Comparison of ENCODE assay signal across 20 cellular contexts in genomic region chr14:55553791-55554190, GRCh38. TPM values are rescaled to one million over a fixed set of nuclear protein-coding genes. Genes with fewer than 3 reads are reported as not detected.
A peak's percentile ranks its signal among the peaks of the same experiment; 100 is the strongest.
DNase-seq lines count a peak whose midpoint lies in the region; ATAC-seq and TF ChIP-seq lines count a peak whose summit lies in the region.
"Had no signal": no experiment of that assay in that cellular context is flagged by ENCODE, and none has a peak within 500 bp of the region (broad histone marks: within the 10 kb centered on the region; RNA-seq: fewer than 3 reads in every experiment).

No MANE protein-coding gene starts in this region.

- H3K4me3 Mint-ChIP-seq in MCF 10A (ENCODE audit: unreplicated experiment) = no peak overlapping the region
- H3K4me3 Mint-ChIP-seq in H9 = no peak overlapping the region
- H3K4me3 Mint-ChIP-seq: CD14-positive monocyte, HFFc6 had no signal

- CTCF ChIA-PET in MCF 10A (lab: Yijun Ruan, JAX) = interaction anchor here (0.6 kb wide), 1 partner anchor 124 kb away, joined by 3 read pairs; no protein-coding TSS in a partner anchor

- no peak overlapping the region for H2BK5ac ChIP-seq in H9 (ENCODE audit: insufficient read length, low read length)

- H3K27me3 ChIP-seq in breast epithelium = no peaks in the 10 kb centered on the region
- no peaks in the 10 kb centered on the region for H3K27me3 ChIP-seq in RWPE2 (ENCODE audit: insufficient read depth, poor library complexity, severe bottlenecking)
- H3K27me3 ChIP-seq in H9 (ENCODE audit: insufficient read depth, low read length) = no peaks in the 10 kb centered on the region
- H3K27me3 ChIP-seq: SJCRH30 had no signal

- H3K9me3 ChIP-seq in breast epithelium = peaks cover 4 to 11% of the 10 kb centered on the region in 2 donors
- H3K9me3 ChIP-seq in RWPE2 (ENCODE audit: severe bottlenecking) = no peaks in the 10 kb centered on the region
- H3K9me3 ChIP-seq in H9 (ENCODE audit: control insufficient read depth, low read depth, low read length) = no peaks in the 10 kb centered on the region

- intact Hi-C loops in MCF 10A (cut with micrococcal nuclease) = no loop called here
- intact Hi-C loops in breast epithelium (cut with DNase I; ENCODE audit: low total_unique reads) = no loop called here

- no peaks in the 10 kb centered on the region for H3K79me1 ChIP-seq in H9 (ENCODE audit: insufficient read depth, low read depth, low read length, poor library complexity, severe bottlenecking)

- POLR2A ChIA-PET in MCF 10A (lab: Yijun Ruan, JAX) = interaction anchor here (1.0 to 1.9 kb wide), 3 partner anchors 12 to 47 kb away, joined by 3 to 7 read pairs (median 4); no protein-coding TSS in a partner anchor

- no TSS peak for BruUV-seq in MCF 10A (replicated peaks; lab: Mats Ljungman, UMichigan)

- H3K4me1 ChIP-seq in breast epithelium = peaks cover 0 to 4% of the 10 kb centered on the region in 2 donors
- H3K4me1 ChIP-seq in RWPE2 (ENCODE audit: insufficient read depth, poor library complexity, severe bottlenecking) = peaks cover 12% of the 10 kb centered on the region
- no peaks in the 10 kb centered on the region for H3K4me1 ChIP-seq in H9 (ENCODE audit: insufficient read depth, low read length)

- no peak overlapping the region for H2BK15ac ChIP-seq in H9 (ENCODE audit: low read depth, low read length)

- H4K5ac ChIP-seq in H9 (ENCODE audit: insufficient read length, low read depth, low read length) = no peak overlapping the region

- H3K4me2 ChIP-seq in H9 (ENCODE audit: insufficient read depth, insufficient read length, low read length) = no peak overlapping the region

- DNase-seq in MCF 10A (ENCODE audit: unreplicated experiment) = peak; percentile 71
- no peak for DNase-seq in breast epithelium (ENCODE audit: low spot score in 2 of 2)
- no peak for DNase-seq in RWPE2 (ENCODE audit: low spot score)
- DNase-seq in fibroblast of mammary gland (ENCODE audit: low read depth) = peak; percentile 26
- DNase-seq in H9 = no peak
- DNase-seq in pons (ENCODE audit: low spot score) = no peak
- DNase-seq: HFFc6; Karpas-422; NCI-H1105 treated with DMSO at 0.1 percent for 48 hours; NCI-H1694; NCI-H2081 treated with DMSO at 0.1 percent for 48 hours; NCI-H510A; NCI-H748 treated with DMSO at 0.1 percent for 48 hours; NK-92 treated with Interleukin-12 subunit alpha and Interleukin-12 subunit beta, amount 100 ng/mL, for 24 hours; RPMI8226; SJCRH30 had no signal

- no peak overlapping the region for H4K8ac ChIP-seq in H9 (replicated peaks; ENCODE audit: insufficient read length, low read depth, low read length)

- H3K23ac ChIP-seq in H9 (ENCODE audit: insufficient read length, low read depth, low read length) = no peak overlapping the region

- H2BK20ac ChIP-seq in H9 (ENCODE audit: low read depth, low read length, poor library complexity, severe bottlenecking) = no peak overlapping the region

- no peak overlapping the region for H2BK12ac ChIP-seq in H9 (ENCODE audit: insufficient read length, low read depth, low read length)

- H3K36me3 Mint-ChIP-seq in MCF 10A (ENCODE audit: insufficient read depth, unreplicated experiment) = no peaks in the 10 kb centered on the region
- no peaks in the 10 kb centered on the region; a peak in 1 of 7 replicates for H3K36me3 Mint-ChIP-seq in H9 (ENCODE audit: insufficient read depth in 1 of 3, low read depth in 3 of 3)
- H3K36me3 Mint-ChIP-seq: CD14-positive monocyte had no signal

- H3K56ac ChIP-seq in H9 (ENCODE audit: insufficient read length, low read depth, low read length) = no peak overlapping the region

- TF ChIP-seq CTCF in MCF 10A (IDR thresholded peaks at IDR 0.05; ENCODE audit: unreplicated experiment) (no peak), breast epithelium (IDR thresholded peaks at IDR 0.05) (no peak), RWPE2 (IDR thresholded peaks at IDR 0.05; ENCODE audit: poor library complexity, severe bottlenecking) (no peak), fibroblast of mammary gland (conservative IDR thresholded peaks at IDR 0.05; ENCODE audit: control insufficient read depth, insufficient read depth, low read depth, low read length) (no peak), H9 (conservative IDR thresholded peaks at IDR 0.05) (no peak)

- H3K27me3 Mint-ChIP-seq in MCF 10A (ENCODE audit: insufficient read depth, unreplicated experiment) = no peaks in the 10 kb centered on the region
- H3K27me3 Mint-ChIP-seq in H9 (ENCODE audit: low read depth) = no peaks in the 10 kb centered on the region

- H3K36me3 ChIP-seq in breast epithelium (no peaks in the 10 kb centered on the region), RWPE2 (ENCODE audit: low read depth) (no peaks in the 10 kb centered on the region; the same call in 1 of the 2 replicates)
- H3K36me3 ChIP-seq: SJCRH30 had no signal

- no peak overlapping the region for H2BK120ac ChIP-seq in H9 (ENCODE audit: low read depth, low read length, poor library complexity, severe bottlenecking)

- no peaks in the 10 kb centered on the region for H4K20me1 ChIP-seq in H9 (ENCODE audit: control insufficient read depth, insufficient read depth, insufficient read length)

- no peak overlapping the region for H3K4ac ChIP-seq in H9 (ENCODE audit: low read depth, low read length)

- H2AFZ ChIP-seq in H9 (ENCODE audit: low read length) = no peak overlapping the region

- no peak overlapping the region for H3K27ac ChIP-seq in breast epithelium
- no peak overlapping the region for H3K27ac ChIP-seq in RWPE2 (ENCODE audit: poor library complexity, severe bottlenecking)
- no peak overlapping the region for H3K27ac ChIP-seq in H9 (ENCODE audit: insufficient read length, low read depth, low read length)
- H3K27ac ChIP-seq: 22Rv1, SJCRH30 had no signal

- H2AK5ac ChIP-seq in H9 (ENCODE audit: insufficient read length, low read length) = no peak overlapping the region

- peaks cover 27% of the 10 kb centered on the region for H3K4me1 Mint-ChIP-seq in MCF 10A (ENCODE audit: insufficient read depth, unreplicated experiment)
- H3K4me1 Mint-ChIP-seq in H9 = no peaks in the 10 kb centered on the region; a peak in 2 of 4 replicates
- H3K4me1 Mint-ChIP-seq: CD14-positive monocyte had no signal

- no peaks in the 10 kb centered on the region for H3K79me2 ChIP-seq in H9 (ENCODE audit: insufficient read depth, low read length)

- no peaks in the 10 kb centered on the region for H3K23me2 ChIP-seq in H9 (ENCODE audit: insufficient read length, low read depth, low read length, poor library complexity, severe bottlenecking)

- no peak overlapping the region for H4K91ac ChIP-seq in H9 (ENCODE audit: insufficient read length, low read depth, low read length)

- peak; percentile 42; the same call in 1 of the 3 replicates for ATAC-seq in RWPE2 (ENCODE audit: low read depth)
- ATAC-seq in HG03097 (IDR thresholded peaks at IDR 0.05; ENCODE audit: low FRiP score, unreplicated experiment) = no peak
- ATAC-seq in GM19351 (IDR thresholded peaks at IDR 0.05; ENCODE audit: unreplicated experiment) = no peak

- WGBS in H9 (ENCODE audit: extremely low coverage, insufficient read length, low lambda C conversion rate) = no CpG with 5 or more reads among the region's 2 CpGs

- no peak overlapping the region for H3K18ac ChIP-seq in H9 (ENCODE audit: insufficient read length, low read depth, low read length)

- H3T11ph ChIP-seq in H9 (ENCODE audit: low read length) = no peak overlapping the region

- TF ChIP-seq POLR2A in breast epithelium (IDR thresholded peaks at IDR 0.05) = no peak

- H3K9ac ChIP-seq in H9 (ENCODE audit: extremely low read depth, insufficient read length, low read length) = no peak overlapping the region

- no peak overlapping the region for H3K14ac ChIP-seq in H9 (ENCODE audit: insufficient read depth, low read length)

- H3K27ac Mint-ChIP-seq in MCF 10A (ENCODE audit: low read depth, unreplicated experiment) (peak overlapping the region; percentile 31), H9 (no peak overlapping the region)
- H3K27ac Mint-ChIP-seq: CD14-positive monocyte, HFFc6 had no signal

- no peaks in the 10 kb centered on the region for H3K9me3 Mint-ChIP-seq in MCF 10A (ENCODE audit: unreplicated experiment)
- no peaks in the 10 kb centered on the region; a peak in 1 of 5 replicates for H3K9me3 Mint-ChIP-seq in H9

- H3K4me3 ChIP-seq in breast epithelium (no peak overlapping the region), RWPE2 (ENCODE audit: severe bottlenecking) (no peak overlapping the region), fibroblast of mammary gland (ENCODE audit: control insufficient read depth, low read depth, low read length) (no peak overlapping the region)
- H3K4me3 ChIP-seq: SJCRH30 had no signal

RNA-seq across cellular contexts. Expression of gene KTN1, which starts 26.2 kb away (rescaled TPM):
- total RNA-seq in MCF 10A (2022) = 165 and 180 TPM in 2 replicates
- total RNA-seq in breast epithelium = 100 to 1,000 TPM; 142 to 215 (median 182) TPM
- total RNA-seq in H9 (2021) = 122 and 128 TPM in 2 replicates

Comparison
In these comparisons a context has a peak if more than half of its experiments do, and no peak if none do; other contexts are left out.
1. DNase-seq: peak in MCF 10A (single experiment) and fibroblast of mammary gland (single experiment); none in breast epithelium (0 of 2), RWPE2 (single experiment), H9 (single experiment) and pons (single experiment).